Comparison of ENCODE assay signal across 16 cellular contexts in the genomic region with DNA sequence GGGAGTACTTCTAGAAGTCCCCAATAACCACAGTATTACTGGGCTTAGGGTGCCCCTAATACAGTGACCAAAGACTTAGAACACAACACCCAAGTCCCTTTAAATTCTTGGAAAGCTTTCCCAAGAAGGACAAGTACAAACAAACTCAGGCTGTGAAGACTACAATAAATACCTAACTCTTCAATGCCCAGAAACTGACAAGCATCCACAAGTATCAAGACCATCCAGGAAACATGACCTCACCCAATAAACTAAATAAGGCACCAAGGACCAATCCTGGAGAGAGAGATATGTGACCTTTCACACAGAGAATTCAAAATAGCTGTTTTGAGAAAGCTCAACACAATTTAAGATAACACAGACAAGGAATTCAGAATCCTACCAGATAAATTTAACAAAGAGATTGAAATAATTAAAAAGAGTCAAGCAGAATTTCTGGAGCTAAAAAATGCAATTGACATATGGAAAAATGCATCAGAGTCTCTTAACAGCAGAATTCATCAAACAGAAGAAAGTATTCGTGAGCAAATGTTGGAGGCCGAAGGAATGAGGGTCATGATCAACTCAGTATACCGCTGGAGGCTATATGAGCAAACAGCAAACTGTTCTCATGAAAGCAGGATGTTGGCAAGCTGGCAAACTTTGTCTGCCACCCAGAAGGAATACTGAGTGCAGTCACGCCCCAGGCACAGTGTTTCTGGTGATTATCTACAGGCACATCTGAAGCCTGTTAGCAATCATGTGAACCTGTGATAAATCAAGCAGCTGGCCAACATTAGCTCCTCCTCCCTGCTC.
"Had no signal": no experiment of that assay in that cellular context is flagged by ENCODE, and none has a peak within 500 bp of the region (broad histone marks: within the 10 kb centered on the region; RNA-seq: fewer than 3 reads in every experiment).

No MANE protein-coding gene starts in this region.

- H3K4me3 ChIP-seq: cardiac muscle cell, esophagus muscularis mucosa, heart left ventricle, testis, vagina had no signal

- H3K36me3 ChIP-seq: cardiac muscle cell, esophagus muscularis mucosa, heart left ventricle, vagina had no signal

- H3K4me1 ChIP-seq: esophagus muscularis mucosa, heart left ventricle, testis, vagina had no signal

- H3K27me3 ChIP-seq: cardiac muscle cell, esophagus muscularis mucosa, heart left ventricle, testis, vagina had no signal

- H3K27ac ChIP-seq: cardiac muscle cell, esophagus muscularis mucosa, heart left ventricle, testis, vagina had no signal

- DNase-seq: activated B cell treated with CpG ODN at 0.5 μM for 24 hours; activated CD4-positive, alpha-beta memory T cell treated with anti-CD3 and anti-CD28 coated beads for 36 hours; activated CD4-positive, alpha-beta T cell treated with anti-CD3 and anti-CD28 coated beads for 4 hours; activated naive CD4-positive, alpha-beta T cell treated with Interleukin-2 at 50 U/mL for 16 hours; activated T-cell treated with anti-CD3 and anti-CD28 coated beads, Interleukin-2, amount 50 U/mL, for 48 hours; amygdala; effector memory CD4-positive, alpha-beta T cell; heart left ventricle; left ventricle myocardium superior; stimulated activated CD4-positive, alpha-beta T cell treated with anti-CD3 and anti-CD28 coated beads, Interleukin-4, amount 100 ng/mL, for 1 hour; stimulated activated naive CD4-positive, alpha-beta T cell; T-helper 9 cell; testis had no signal

- H3K9me3 ChIP-seq: testis, vagina had no signal
